17 cellular contexts compared by ENCODE assay signal in genomic region chr17:44637066-44637465, GRCh38.
"Had no signal": no experiment of that assay in that cellular context is flagged by ENCODE, and none has a peak within 500 bp of the region (broad histone marks: within the 10 kb centered on the region; RNA-seq: fewer than 3 reads in every experiment).

No MANE protein-coding gene starts in this region.

- ATAC-seq: activated CD4-positive, CD25-positive, alpha-beta regulatory T cell treated with anti-CD3 and anti-CD28 coated beads, Interleukin-2, amount 50 U/mL, for 24 hours; activated CD8-positive, alpha-beta T cell treated with anti-CD3 and anti-CD28 coated beads, Interleukin-2, amount 10 ng/mL, durations not matched to agents 7 days and 5 days; effector memory CD8-positive, alpha-beta T cell; stimulated activated naive CD8-positive, alpha-beta T cell treated with anti-CD3 and anti-CD28 coated beads, Interleukin-15, Interleukin-2, amounts not matched to agents 100 U/mL and 50 U/mL, for 24 hours; T-helper 17 cell had no signal

- H3K9me3 Mint-ChIP-seq: activated CD4-positive, alpha-beta T cell treated with anti-CD3 and anti-CD28 coated beads, Interleukin-2, amount 10 ng/mL, durations not matched to agents 7 days and 5 days; effector memory CD8-positive, alpha-beta T cell; memory B cell; naive thymus-derived CD8-positive, alpha-beta T cell had no signal

- DNase-seq: activated CD4-positive, alpha-beta T cell treated with anti-CD3 and anti-CD28 coated beads, Interleukin-2, amount 10 ng/mL, durations not matched to agents 7 days and 5 days; activated CD8-positive, alpha-beta memory T cell treated with anti-CD3 and anti-CD28 coated beads, Interleukin-2, amount 50 U/mL, for 48 hours; activated CD8-positive, alpha-beta T cell treated with anti-CD3 and anti-CD28 coated beads, Interleukin-2, amount 10 ng/mL, durations not matched to agents 7 days and 5 days; activated effector memory CD4-positive, alpha-beta T cell treated with Interleukin-2 at 50 U/mL for 16 hours; activated naive CD4-positive, alpha-beta T cell treated with anti-CD3 and anti-CD28 coated beads, Interleukin-2, amount 50 U/mL, for 16 hours; activated T-cell treated with anti-CD3 and anti-CD28 coated beads, Interleukin-2, amount 50 U/mL, for 48 hours; effector memory CD8-positive, alpha-beta T cell; stimulated activated CD4-positive, alpha-beta T cell treated with anti-CD3 and anti-CD28 coated beads, Interleukin-2, amount 100 ng/mL, for 24 hours; stimulated activated naive CD8-positive, alpha-beta T cell treated with anti-CD3 and anti-CD28 coated beads, Interleukin-15, Interleukin-2, amounts not matched to agents 100 U/mL and 50 U/mL, for 24 hours; substantia nigra; T-helper 17 cell; tibial artery had no signal

- H3K36me3 Mint-ChIP-seq: memory B cell; naive thymus-derived CD8-positive, alpha-beta T cell had no signal

- H3K4me1 Mint-ChIP-seq: activated CD4-positive, alpha-beta T cell treated with anti-CD3 and anti-CD28 coated beads, Interleukin-2, amount 10 ng/mL, durations not matched to agents 7 days and 5 days; memory B cell; naive thymus-derived CD8-positive, alpha-beta T cell; T-helper 17 cell had no signal

- H3K4me3 ChIP-seq: ascending aorta, cardiac muscle cell, tibial artery had no signal

- H3K4me3 Mint-ChIP-seq: activated CD4-positive, alpha-beta T cell treated with anti-CD3 and anti-CD28 coated beads, Interleukin-2, amount 10 ng/mL, durations not matched to agents 7 days and 5 days; activated CD8-positive, alpha-beta T cell treated with anti-CD3 and anti-CD28 coated beads, Interleukin-2, amount 10 ng/mL, durations not matched to agents 7 days and 5 days; effector memory CD8-positive, alpha-beta T cell; memory B cell; naive thymus-derived CD8-positive, alpha-beta T cell; T-helper 17 cell had no signal

- H3K27ac Mint-ChIP-seq: activated CD4-positive, alpha-beta T cell treated with anti-CD3 and anti-CD28 coated beads, Interleukin-2, amount 10 ng/mL, durations not matched to agents 7 days and 5 days; activated CD8-positive, alpha-beta T cell treated with anti-CD3 and anti-CD28 coated beads, Interleukin-2, amount 10 ng/mL, durations not matched to agents 7 days and 5 days; effector memory CD8-positive, alpha-beta T cell; memory B cell; naive thymus-derived CD8-positive, alpha-beta T cell; T-helper 17 cell had no signal
